27 cellular contexts compared by ENCODE assay signal in genomic region chr12:28216016-28216415, GRCh38.
"Had no signal": no experiment of that assay in that cellular context is flagged by ENCODE, and none has a peak within 500 bp of the region (broad histone marks: within the 10 kb centered on the region; RNA-seq: fewer than 3 reads in every experiment).

No MANE protein-coding gene starts in this region.

- H3K27ac ChIP-seq: breast epithelium, cardiac muscle cell, colonic mucosa, gastrocnemius medialis, heart left ventricle had no signal

- DNase-seq: activated CD4-positive, alpha-beta memory T cell treated with anti-CD3 and anti-CD28 coated beads, Interleukin-2, amount 10 ng/mL, durations not matched to agents 7 days and 5 days; activated CD4-positive, alpha-beta T cell treated with anti-CD3 and anti-CD28 coated beads for 1 hour; activated CD4-positive, alpha-beta T cell treated with anti-CD3 and anti-CD28 coated beads for 4 hours; activated CD4-positive, alpha-beta T cell treated with anti-CD3 and anti-CD28 coated beads, Interleukin-2, amount 10 ng/mL, durations not matched to agents 7 days and 5 days; activated CD4-positive, alpha-beta T cell treated with anti-CD3 and anti-CD28 coated beads, Interleukin-2, amount 50 U/mL, for 4 hours; activated effector memory CD4-positive, alpha-beta T cell treated with Interleukin-2 at 50 U/mL for 16 hours; activated gamma-delta T cell treated with Interleukin-2 at 50 U/mL for 16 hours; activated naive CD4-positive, alpha-beta T cell treated with anti-CD3 and anti-CD28 coated beads, Interleukin-2, amount 50 U/mL, for 16 hours; activated naive CD4-positive, alpha-beta T cell treated with Interleukin-2 at 50 U/mL for 16 hours; activated T-cell treated with anti-CD3 and anti-CD28 coated beads, Interleukin-2, amount 50 U/mL, for 4 hours; amniotic stem cell; anterior cingulate cortex; central memory CD4-positive, alpha-beta T cell; cerebellar nuclear complex; colonic mucosa; effector CD8-positive, alpha-beta T cell; foreskin fibroblast; gastrocnemius medialis; glutamatergic neuron; heart left ventricle; T-helper 2 cell had no signal

- H3K27me3 ChIP-seq: breast epithelium, cardiac muscle cell, colonic mucosa, gastrocnemius medialis, heart left ventricle had no signal

- H3K27ac Mint-ChIP-seq: activated CD4-positive, alpha-beta memory T cell treated with anti-CD3 and anti-CD28 coated beads, Interleukin-2, amount 10 ng/mL, durations not matched to agents 7 days and 5 days; activated CD4-positive, alpha-beta T cell treated with anti-CD3 and anti-CD28 coated beads, Interleukin-2, amount 10 ng/mL, durations not matched to agents 7 days and 5 days; activated naive CD8-positive, alpha-beta T cell; activated T-helper 17 cell treated with anti-CD3 and anti-CD28 coated beads, Interleukin-2, amount 50 U/mL, for 72 hours; brain had no signal

- H3K9me3 Mint-ChIP-seq: activated T-cell treated with anti-CD3 and anti-CD28 coated beads, Interleukin-2, amount 50 U/mL, for 4 hours; activated T-helper 17 cell treated with anti-CD3 and anti-CD28 coated beads, Interleukin-2, amount 50 U/mL, for 72 hours had no signal

- H3K27me3 Mint-ChIP-seq: activated CD4-positive, alpha-beta memory T cell treated with anti-CD3 and anti-CD28 coated beads, Interleukin-2, amount 10 ng/mL, durations not matched to agents 7 days and 5 days; activated CD4-positive, alpha-beta T cell treated with anti-CD3 and anti-CD28 coated beads, Interleukin-2, amount 10 ng/mL, durations not matched to agents 7 days and 5 days; activated naive CD8-positive, alpha-beta T cell; activated T-helper 17 cell treated with anti-CD3 and anti-CD28 coated beads, Interleukin-2, amount 50 U/mL, for 72 hours had no signal

- H3K4me3 ChIP-seq: breast epithelium, cardiac muscle cell, colonic mucosa, gastrocnemius medialis, heart left ventricle had no signal

- H3K9me3 ChIP-seq: colonic mucosa, gastrocnemius medialis had no signal

- H3K4me3 Mint-ChIP-seq: activated CD4-positive, alpha-beta memory T cell treated with anti-CD3 and anti-CD28 coated beads, Interleukin-2, amount 10 ng/mL, durations not matched to agents 7 days and 5 days; activated CD4-positive, alpha-beta T cell treated with anti-CD3 and anti-CD28 coated beads, Interleukin-2, amount 10 ng/mL, durations not matched to agents 7 days and 5 days; activated naive CD8-positive, alpha-beta T cell; activated T-cell treated with anti-CD3 and anti-CD28 coated beads, Interleukin-2, amount 50 U/mL, for 4 hours; activated T-helper 17 cell treated with anti-CD3 and anti-CD28 coated beads, Interleukin-2, amount 50 U/mL, for 72 hours; brain had no signal

- H3K4me1 Mint-ChIP-seq: brain had no signal

- H3K4me1 ChIP-seq: breast epithelium, colonic mucosa, gastrocnemius medialis had no signal

- H3K36me3 ChIP-seq: breast epithelium, cardiac muscle cell, colonic mucosa, heart left ventricle had no signal

- ATAC-seq: activated T-cell treated with anti-CD3 and anti-CD28 coated beads, Interleukin-2, amount 50 U/mL, for 4 hours; activated T-helper 17 cell treated with anti-CD3 and anti-CD28 coated beads, Interleukin-2, amount 50 U/mL, for 72 hours; esophagus mucosa; gastrocnemius medialis; heart left ventricle had no signal
